In the genomic region with DNA sequence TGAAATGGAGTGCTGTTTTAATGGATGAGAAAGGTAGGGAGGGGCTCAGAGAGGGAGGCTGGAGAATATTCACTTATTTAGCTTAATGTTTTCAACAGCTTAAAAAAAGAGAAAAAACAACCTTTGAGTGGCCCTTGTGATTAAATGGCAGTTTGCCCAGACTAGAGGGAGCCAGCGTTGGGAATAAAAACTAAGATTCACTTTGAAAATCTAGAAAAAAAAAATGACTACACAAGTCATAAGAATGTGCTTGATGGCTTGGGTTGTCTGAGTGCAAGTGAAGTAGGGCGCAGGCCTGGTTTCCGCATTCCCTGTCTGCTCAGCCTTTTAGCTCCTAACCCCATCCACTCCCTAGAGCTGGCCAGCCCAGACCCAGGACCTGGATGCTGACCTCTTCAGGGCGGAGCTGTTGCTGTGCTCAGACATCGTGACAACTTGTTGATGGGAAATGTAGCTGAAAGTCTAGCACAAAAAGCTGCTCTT, we compare ENCODE assay signal across 12 cellular contexts. TPM values are rescaled to one million over a fixed set of nuclear protein-coding genes. Genes with fewer than 3 reads are reported as not detected.
A peak's percentile ranks its signal among the peaks of the same experiment; 100 is the strongest.
DNase-seq lines count a peak whose midpoint lies in the region; ATAC-seq and TF ChIP-seq lines count a peak whose summit lies in the region.
"Had no signal": no experiment of that assay in that cellular context is flagged by ENCODE, and none has a peak within 500 bp of the region (broad histone marks: within the 10 kb centered on the region; RNA-seq: fewer than 3 reads in every experiment).

No MANE protein-coding gene starts in this region.

- TF ChIP-seq CTCF in astrocyte of the cerebellum (IDR thresholded peaks at IDR 0.05; ENCODE audit: low read depth, low read length, missing control alignments) (no peak), heart left ventricle (IDR thresholded peaks at IDR 0.05) (peak in 1 of 12 donors; percentile 24), parathyroid adenoma (IDR thresholded peaks at IDR 0.05) (no peak)

- ATAC-seq in heart left ventricle: peak; percentile 87 to 94 (median 90)
- ATAC-seq in T-cell (replicated peaks in 1 of 4): no peak
- ATAC-seq in HG03432 (IDR thresholded peaks at IDR 0.05; ENCODE audit: unreplicated experiment): no peak

- POLR2A ChIA-PET in T-cell (lab: Charles Lee): no interaction called here

- H3K79me2 ChIP-seq in parathyroid adenoma: peaks cover 39% of the 10 kb centered on the region

- H2AFZ ChIP-seq in parathyroid adenoma: no peak overlapping the region

- no peaks in the 10 kb centered on the region for H3K27me3 ChIP-seq in heart left ventricle
- no peaks in the 10 kb centered on the region for H3K27me3 ChIP-seq in parathyroid adenoma (ENCODE audit: control insufficient read depth, insufficient read depth, low read length)

- H3K4me3 Mint-ChIP-seq in T-cell: no peak overlapping the region

- H3K27me3 Mint-ChIP-seq in T-cell: no peaks in the 10 kb centered on the region

- H3K27ac ChIP-seq in heart left ventricle (peak overlapping the region; percentile 27 to 75 (median 64)), parathyroid adenoma (peak overlapping the region; percentile 33)

- in situ Hi-C loops in astrocyte of the cerebellum (cut with HindIII; ENCODE audit: low sequenced_read_pairs): no loop called here

- no peak overlapping the region for H3K27ac Mint-ChIP-seq in T-cell

- H3K9me3 ChIP-seq in heart left ventricle (no peaks in the 10 kb centered on the region), parathyroid adenoma (ENCODE audit: control insufficient read depth, low read length) (no peaks in the 10 kb centered on the region)

- intact Hi-C loops in heart left ventricle (cut with DNase I): no loop called here

- WGBS in heart left ventricle, 4 donors: 29 to 35% (median 30%) methylated on average over 5 of the region's 5 CpGs

- no peaks in the 10 kb centered on the region for H3K36me3 Mint-ChIP-seq in T-cell

- H3K4me1 Mint-ChIP-seq in T-cell: peaks cover 0 to 11% (median 9%) of the 10 kb centered on the region in 3 donors

- H3K4me3 ChIP-seq in astrocyte of the cerebellum (ENCODE audit: low read depth, low read length) (no peak overlapping the region), heart left ventricle (no peak overlapping the region), parathyroid adenoma (ENCODE audit: low read depth, low read length) (no peak overlapping the region)

- H3K4me2 ChIP-seq in parathyroid adenoma (ENCODE audit: low read length): peak overlapping the region; percentile 9

- H3K9me3 Mint-ChIP-seq in T-cell: no peaks in the 10 kb centered on the region

- H3K36me3 ChIP-seq in heart left ventricle: peaks cover 0 to 12% (median 9%) of the 10 kb centered on the region in 9 donors
- no peaks in the 10 kb centered on the region for H3K36me3 ChIP-seq in parathyroid adenoma (ENCODE audit: control insufficient read depth, insufficient read depth, low read length)

- H3K9ac ChIP-seq in parathyroid adenoma: no peak overlapping the region

- CTCF ChIA-PET in T-cell (lab: Charles Lee): interaction anchor here (0.7 to 1.1 kb wide), 2 partner anchors 21 to 1623 kb away, joined by 3 read pairs; no protein-coding TSS in a partner anchor

- peak; percentile 26 for DNase-seq in AG20443 (ENCODE audit: low spot score)
- peak; percentile 38 for DNase-seq in astrocyte of the cerebellum (ENCODE audit: low read depth)
- peak; percentile 73 to 76 (median 75) for DNase-seq in heart left ventricle
- DNase-seq in T-cell: no peak
- no peak for DNase-seq in NCI-H1694 treated with DMSO at 0.1 percent for 48 hours (lab: John Stamatoyannopoulos, UW)
- no peak for DNase-seq in NCI-H2107 treated with DMSO at 0.1 percent for 48 hours (lab: John Stamatoyannopoulos, UW; ENCODE audit: unreplicated experiment)
- DNase-seq: AML-193, mesendoderm, NCI-H1092, SHP77 treated with DMSO at 0.1 percent for 48 hours had no signal

- peaks cover 14 to 81% (median 46%) of the 10 kb centered on the region in 12 donors for H3K4me1 ChIP-seq in heart left ventricle
- peaks cover 17% of the 10 kb centered on the region for H3K4me1 ChIP-seq in parathyroid adenoma

- no peak for TF ChIP-seq POLR2A in heart left ventricle (IDR thresholded peaks at IDR 0.05)

RNA-seq across cellular contexts. Expression of a gene that starts 28.9 kb away (rescaled TPM):
- total RNA-seq in heart left ventricle: 100 to 1,000 TPM in 3 of 9 donors, 10 to 100 TPM in 6; 69.3 to 129 (median 86.0) TPM
- polyA plus RNA-seq in heart left ventricle: 10 to 100 TPM; 13.9 to 28.8 TPM
- 100 to 1,000 TPM; 130 to 247 (median 164) TPM for total RNA-seq in T-cell

Comparison
In these comparisons a context has a peak if more than half of its experiments do, and no peak if none do; other contexts are left out.
1. DNase-seq: peak in AG20443 (single experiment), astrocyte of the cerebellum (single experiment) and heart left ventricle (5 of 5); none in T-cell (0 of 34), NCI-H1694 treated with DMSO at 0.1 percent for 48 hours (single experiment) and NCI-H2107 treated with DMSO at 0.1 percent for 48 hours (single experiment).
2. ATAC-seq: peak in heart left ventricle (4 of 4); none in T-cell (0 of 4) and HG03432 (single experiment).